2 cellular contexts compared by ENCODE assay signal in genomic region chr1:111571239-111571638, GRCh38.
TF ChIP-seq lines count a peak whose summit lies in the region.

No MANE protein-coding gene starts in this region.

TF ChIP-seq in IMR-90, 13 proteins besides CTCF, POLR2A, EP300 and RAD21:
- no peak for TF ChIP-seq MXI1 (IDR thresholded peaks at IDR 0.05; ENCODE audit: borderline replicate concordance, low read depth, low read length)
- no peak for TF ChIP-seq CHD1 (IDR thresholded peaks at IDR 0.05; ENCODE audit: low read depth, low read length)
- TF ChIP-seq BHLHE40 (IDR thresholded peaks at IDR 0.05; ENCODE audit: low read depth, low read length): no peak
- no peak for TF ChIP-seq RFX5 (IDR thresholded peaks at IDR 0.05; ENCODE audit: low read depth, low read length)
- no peak for TF ChIP-seq USF2 (IDR thresholded peaks at IDR 0.05; ENCODE audit: low read depth, low read length)
- TF ChIP-seq FOS (IDR thresholded peaks at IDR 0.05; ENCODE audit: low read depth, low read length): no peak
- no peak for TF ChIP-seq NFE2L2 (IDR thresholded peaks at IDR 0.05; ENCODE audit: low read depth, low read length)
- TF ChIP-seq MAFK (IDR thresholded peaks at IDR 0.05; ENCODE audit: low read depth, low read length): no peak
- TF ChIP-seq MAZ (IDR thresholded peaks at IDR 0.05; ENCODE audit: borderline replicate concordance, low read depth, low read length): no peak
- no peak for TF ChIP-seq RCOR1 (IDR thresholded peaks at IDR 0.05; ENCODE audit: insufficient replicate concordance, low read length)
- no peak for TF ChIP-seq CEBPB (IDR thresholded peaks at IDR 0.05; ENCODE audit: low read depth, low read length)
- no peak for TF ChIP-seq ELK1 (IDR thresholded peaks at IDR 0.05; ENCODE audit: borderline replicate concordance, low read depth, low read length)
- TF ChIP-seq SMC3 (IDR thresholded peaks at IDR 0.05; ENCODE audit: low read depth, low read length): no peak
TF ChIP-seq in IMR-90: peak in this region for 0.

TF ChIP-seq in K562, 482 proteins besides CTCF, POLR2A, EP300 and RAD21:
- TF ChIP-seq, protein P1, sequence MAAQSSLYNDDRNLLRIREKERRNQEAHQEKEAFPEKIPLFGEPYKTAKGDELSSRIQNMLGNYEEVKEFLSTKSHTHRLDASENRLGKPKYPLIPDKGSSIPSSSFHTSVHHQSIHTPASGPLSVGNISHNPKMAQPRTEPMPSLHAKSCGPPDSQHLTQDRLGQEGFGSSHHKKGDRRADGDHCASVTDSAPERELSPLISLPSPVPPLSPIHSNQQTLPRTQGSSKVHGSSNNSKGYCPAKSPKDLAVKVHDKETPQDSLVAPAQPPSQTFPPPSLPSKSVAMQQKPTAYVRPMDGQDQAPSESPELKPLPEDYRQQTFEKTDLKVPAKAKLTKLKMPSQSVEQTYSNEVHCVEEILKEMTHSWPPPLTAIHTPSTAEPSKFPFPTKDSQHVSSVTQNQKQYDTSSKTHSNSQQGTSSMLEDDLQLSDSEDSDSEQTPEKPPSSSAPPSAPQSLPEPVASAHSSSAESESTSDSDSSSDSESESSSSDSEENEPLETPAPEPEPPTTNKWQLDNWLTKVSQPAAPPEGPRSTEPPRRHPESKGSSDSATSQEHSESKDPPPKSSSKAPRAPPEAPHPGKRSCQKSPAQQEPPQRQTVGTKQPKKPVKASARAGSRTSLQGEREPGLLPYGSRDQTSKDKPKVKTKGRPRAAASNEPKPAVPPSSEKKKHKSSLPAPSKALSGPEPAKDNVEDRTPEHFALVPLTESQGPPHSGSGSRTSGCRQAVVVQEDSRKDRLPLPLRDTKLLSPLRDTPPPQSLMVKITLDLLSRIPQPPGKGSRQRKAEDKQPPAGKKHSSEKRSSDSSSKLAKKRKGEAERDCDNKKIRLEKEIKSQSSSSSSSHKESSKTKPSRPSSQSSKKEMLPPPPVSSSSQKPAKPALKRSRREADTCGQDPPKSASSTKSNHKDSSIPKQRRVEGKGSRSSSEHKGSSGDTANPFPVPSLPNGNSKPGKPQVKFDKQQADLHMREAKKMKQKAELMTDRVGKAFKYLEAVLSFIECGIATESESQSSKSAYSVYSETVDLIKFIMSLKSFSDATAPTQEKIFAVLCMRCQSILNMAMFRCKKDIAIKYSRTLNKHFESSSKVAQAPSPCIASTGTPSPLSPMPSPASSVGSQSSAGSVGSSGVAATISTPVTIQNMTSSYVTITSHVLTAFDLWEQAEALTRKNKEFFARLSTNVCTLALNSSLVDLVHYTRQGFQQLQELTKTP (IDR thresholded peaks at IDR 0.05; ENCODE audit: low read depth in 1 of 2, partially characterized antibody in 2 of 2): no peak
- TF ChIP-seq FOSL1 (tag; conservative IDR thresholded peaks at IDR 0.05) (peak; percentile 62), NFATC3 (IDR thresholded peaks at IDR 0.05) (no peak), JUND (IDR thresholded peaks at IDR 0.05; ENCODE audit: borderline replicate concordance, low read depth, low read length) (peak; percentile 8; the same call in 1 of the 2 replicates), JUND (tag; IDR thresholded peaks at IDR 0.05; ENCODE audit: borderline replicate concordance, low read depth, low read length) (no peak), ARNT (IDR thresholded peaks at IDR 0.05) (no peak), DPF2 (IDR thresholded peaks at IDR 0.05) (0 out of 2 replicates have a peak, but pooled peaks have one; percentile 3)
- TF ChIP-seq, protein P2, sequence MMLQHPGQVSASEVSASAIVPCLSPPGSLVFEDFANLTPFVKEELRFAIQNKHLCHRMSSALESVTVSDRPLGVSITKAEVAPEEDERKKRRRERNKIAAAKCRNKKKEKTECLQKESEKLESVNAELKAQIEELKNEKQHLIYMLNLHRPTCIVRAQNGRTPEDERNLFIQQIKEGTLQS (IDR thresholded peaks at IDR 0.05): peak; percentile 40; the same call in 1 of the 2 replicates
- TF ChIP-seq, protein P2 (CRISPR knock-in tag; conservative IDR thresholded peaks at IDR 0.05): no peak
